ENCODE assay signal across 2 cellular contexts in the genomic region with DNA sequence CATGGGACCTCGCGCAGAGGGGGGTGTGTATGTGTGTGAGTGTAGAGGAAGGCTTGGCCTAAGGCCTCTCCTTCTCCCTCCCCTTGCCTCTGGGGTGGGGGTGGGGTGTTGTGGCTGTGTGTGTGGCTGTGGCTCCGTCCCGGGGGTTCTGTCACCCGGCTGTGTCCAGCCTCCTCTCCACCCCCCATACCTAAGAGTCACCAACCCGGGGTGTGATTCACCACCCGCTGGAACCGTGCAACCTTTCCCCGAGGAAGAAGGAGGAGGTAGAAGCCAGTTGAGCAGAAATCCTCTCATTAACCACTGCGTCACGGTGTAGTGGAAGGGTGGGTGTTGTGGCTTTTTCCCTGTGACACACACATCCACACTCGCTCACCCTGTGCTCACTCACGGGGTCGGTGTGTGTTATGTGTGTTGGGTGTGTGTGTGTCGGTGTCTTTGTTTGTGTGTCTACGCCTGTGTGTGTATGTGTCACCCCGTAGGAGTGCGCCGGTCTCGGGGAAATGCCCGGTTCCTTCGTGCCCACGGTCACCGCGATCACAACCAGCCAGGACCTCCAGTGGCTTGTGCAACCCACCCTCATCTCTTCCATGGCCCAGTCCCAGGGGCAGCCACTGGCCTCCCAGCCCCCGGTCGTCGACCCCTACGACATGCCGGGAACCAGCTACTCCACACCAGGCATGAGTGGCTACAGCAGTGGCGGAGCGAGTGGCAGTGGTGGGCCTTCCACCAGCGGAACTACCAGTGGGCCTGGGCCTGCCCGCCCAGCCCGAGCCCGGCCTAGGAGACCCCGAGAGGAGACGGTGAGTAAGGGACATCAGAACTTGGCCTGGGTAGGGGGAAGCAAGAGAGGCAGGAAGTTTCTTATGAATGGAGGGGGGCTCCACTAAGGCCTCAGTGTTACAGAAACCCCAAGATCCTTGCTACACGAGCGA.
TF ChIP-seq lines count a peak whose summit lies in the region.

No MANE protein-coding gene starts in this region.

TF ChIP-seq in A549, 52 proteins besides CTCF, POLR2A, EP300 and RAD21:
- TF ChIP-seq, protein P1, sequence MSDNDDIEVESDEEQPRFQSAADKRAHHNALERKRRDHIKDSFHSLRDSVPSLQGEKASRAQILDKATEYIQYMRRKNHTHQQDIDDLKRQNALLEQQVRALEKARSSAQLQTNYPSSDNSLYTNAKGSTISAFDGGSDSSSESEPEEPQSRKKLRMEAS (IDR thresholded peaks at IDR 0.05), result no peak
- TF ChIP-seq, protein P2, sequence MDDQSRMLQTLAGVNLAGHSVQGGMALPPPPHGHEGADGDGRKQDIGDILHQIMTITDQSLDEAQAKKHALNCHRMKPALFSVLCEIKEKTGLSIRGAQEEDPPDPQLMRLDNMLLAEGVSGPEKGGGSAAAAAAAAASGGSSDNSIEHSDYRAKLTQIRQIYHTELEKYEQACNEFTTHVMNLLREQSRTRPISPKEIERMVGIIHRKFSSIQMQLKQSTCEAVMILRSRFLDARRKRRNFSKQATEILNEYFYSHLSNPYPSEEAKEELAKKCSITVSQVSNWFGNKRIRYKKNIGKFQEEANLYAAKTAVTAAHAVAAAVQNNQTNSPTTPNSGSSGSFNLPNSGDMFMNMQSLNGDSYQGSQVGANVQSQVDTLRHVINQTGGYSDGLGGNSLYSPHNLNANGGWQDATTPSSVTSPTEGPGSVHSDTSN (IDR thresholded peaks at IDR 0.05), result no peak
- TF ChIP-seq EHF (CRISPR knock-in tag; IDR thresholded peaks at IDR 0.05) (no peak), CHD2 (IDR thresholded peaks at IDR 0.05; ENCODE audit: low read length, partially characterized antibody) (no peak), HOXB13 (CRISPR knock-in tag; IDR thresholded peaks at IDR 0.05; ENCODE audit: low read depth) (0 out of 2 replicates have a peak, but pooled peaks have one; percentile 21), FOSL2 (IDR thresholded peaks at IDR 0.05) (no peak), FOSL2 (CRISPR knock-in tag; IDR thresholded peaks at IDR 0.05) (peak; percentile 27; the same call in 1 of the 2 replicates), POLR2AphosphoS2 (conservative IDR thresholded peaks at IDR 0.05; ENCODE audit: low read length) (peak; percentile 89), ZC3H11A (IDR thresholded peaks at IDR 0.05) (0 out of 2 replicates have a peak, but pooled peaks have one; percentile 7), TP53 (CRISPR knock-in tag; IDR thresholded peaks at IDR 0.05) (peak; percentile 60; the same call in 1 of the 2 replicates), RCOR1 (IDR thresholded peaks at IDR 0.05; ENCODE audit: low read depth, low read length) (no peak), HOXA7 (CRISPR knock-in tag; IDR thresholded peaks at IDR 0.05) (0 out of 2 replicates have a peak, but pooled peaks have one; percentile 23)
- TF ChIP-seq, protein P3, sequence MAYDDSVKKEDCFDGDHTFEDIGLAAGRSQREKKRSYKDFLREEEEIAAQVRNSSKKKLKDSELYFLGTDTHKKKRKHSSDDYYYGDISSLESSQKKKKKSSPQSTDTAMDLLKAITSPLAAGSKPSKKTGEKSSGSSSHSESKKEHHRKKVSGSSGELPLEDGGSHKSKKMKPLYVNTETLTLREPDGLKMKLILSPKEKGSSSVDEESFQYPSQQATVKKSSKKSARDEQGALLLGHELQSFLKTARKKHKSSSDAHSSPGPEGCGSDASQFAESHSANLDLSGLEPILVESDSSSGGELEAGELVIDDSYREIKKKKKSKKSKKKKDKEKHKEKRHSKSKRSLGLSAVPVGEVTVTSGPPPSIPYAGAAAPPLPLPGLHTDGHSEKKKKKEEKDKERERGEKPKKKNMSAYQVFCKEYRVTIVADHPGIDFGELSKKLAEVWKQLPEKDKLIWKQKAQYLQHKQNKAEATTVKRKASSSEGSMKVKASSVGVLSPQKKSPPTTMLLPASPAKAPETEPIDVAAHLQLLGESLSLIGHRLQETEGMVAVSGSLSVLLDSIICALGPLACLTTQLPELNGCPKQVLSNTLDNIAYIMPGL (CRISPR knock-in tag; IDR thresholded peaks at IDR 0.05; ENCODE audit: borderline replicate concordance), result peak; percentile 62; the same call in 1 of the 2 replicates
TF ChIP-seq in A549: peak in this region for 7.

TF ChIP-seq in IMR-90, 13 proteins besides CTCF, POLR2A, EP300 and RAD21:
- TF ChIP-seq, protein P4, sequence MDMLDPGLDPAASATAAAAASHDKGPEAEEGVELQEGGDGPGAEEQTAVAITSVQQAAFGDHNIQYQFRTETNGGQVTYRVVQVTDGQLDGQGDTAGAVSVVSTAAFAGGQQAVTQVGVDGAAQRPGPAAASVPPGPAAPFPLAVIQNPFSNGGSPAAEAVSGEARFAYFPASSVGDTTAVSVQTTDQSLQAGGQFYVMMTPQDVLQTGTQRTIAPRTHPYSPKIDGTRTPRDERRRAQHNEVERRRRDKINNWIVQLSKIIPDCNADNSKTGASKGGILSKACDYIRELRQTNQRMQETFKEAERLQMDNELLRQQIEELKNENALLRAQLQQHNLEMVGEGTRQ (IDR thresholded peaks at IDR 0.05; ENCODE audit: low read depth, low read length), result peak; percentile 13; the same call in 1 of the 2 replicates
- TF ChIP-seq SMC3 (IDR thresholded peaks at IDR 0.05; ENCODE audit: low read depth, low read length) (no peak), RCOR1 (IDR thresholded peaks at IDR 0.05; ENCODE audit: insufficient replicate concordance, low read length) (no peak), MAZ (IDR thresholded peaks at IDR 0.05; ENCODE audit: borderline replicate concordance, low read depth, low read length) (no peak), RFX5 (IDR thresholded peaks at IDR 0.05; ENCODE audit: low read depth, low read length) (no peak), CEBPB (IDR thresholded peaks at IDR 0.05; ENCODE audit: low read depth, low read length) (no peak), BHLHE40 (IDR thresholded peaks at IDR 0.05; ENCODE audit: low read depth, low read length) (peak; percentile 47), FOS (IDR thresholded peaks at IDR 0.05; ENCODE audit: low read depth, low read length) (no peak), NFE2L2 (IDR thresholded peaks at IDR 0.05; ENCODE audit: low read depth, low read length) (0 out of 2 replicates have a peak, but pooled peaks have one; percentile 4), MAFK (IDR thresholded peaks at IDR 0.05; ENCODE audit: low read depth, low read length) (no peak)
- TF ChIP-seq, protein P5, sequence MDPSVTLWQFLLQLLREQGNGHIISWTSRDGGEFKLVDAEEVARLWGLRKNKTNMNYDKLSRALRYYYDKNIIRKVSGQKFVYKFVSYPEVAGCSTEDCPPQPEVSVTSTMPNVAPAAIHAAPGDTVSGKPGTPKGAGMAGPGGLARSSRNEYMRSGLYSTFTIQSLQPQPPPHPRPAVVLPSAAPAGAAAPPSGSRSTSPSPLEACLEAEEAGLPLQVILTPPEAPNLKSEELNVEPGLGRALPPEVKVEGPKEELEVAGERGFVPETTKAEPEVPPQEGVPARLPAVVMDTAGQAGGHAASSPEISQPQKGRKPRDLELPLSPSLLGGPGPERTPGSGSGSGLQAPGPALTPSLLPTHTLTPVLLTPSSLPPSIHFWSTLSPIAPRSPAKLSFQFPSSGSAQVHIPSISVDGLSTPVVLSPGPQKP (IDR thresholded peaks at IDR 0.05; ENCODE audit: borderline replicate concordance, low read depth, low read length), result no peak
